1 cellular context compared by ENCODE assay signal in genomic region chr11:9573054-9573774, GRCh38.
TF ChIP-seq lines count a peak whose summit lies in the region.

Gene WEE1, plus strand, starts transcription at chr11:9573670. Its CDS starts 264 bp downstream, at chr11:9573934.

TF ChIP-seq in HepG2, 621 proteins besides CTCF, POLR2A, EP300 and RAD21 (continued from another document and continues in another):
- TF ChIP-seq ZBTB49 (CRISPR knock-in tag; IDR thresholded peaks at IDR 0.05; ENCODE audit: borderline replicate concordance) (no peak), ZNF766 (CRISPR knock-in tag; IDR thresholded peaks at IDR 0.05; ENCODE audit: borderline replicate concordance) (peak; percentile 63; the same call in 1 of the 2 replicates), SPEN (CRISPR knock-in tag; IDR thresholded peaks at IDR 0.05; ENCODE audit: low read depth) (peak; percentile 85), KLF9 (CRISPR knock-in tag; IDR thresholded peaks at IDR 0.05; ENCODE audit: low read depth) (peak; percentile 98), NFATC3 (CRISPR knock-in tag; IDR thresholded peaks at IDR 0.05) (no peak), REPIN1 (CRISPR knock-in tag; IDR thresholded peaks at IDR 0.05; ENCODE audit: borderline replicate concordance, low read depth) (peak; percentile 88), LBX2 (CRISPR knock-in tag; IDR thresholded peaks at IDR 0.05; ENCODE audit: borderline replicate concordance) (no peak), U2AF2 (IDR thresholded peaks at IDR 0.05; ENCODE audit: low read depth, low read length) (no peak), MATR3 (CRISPR knock-in tag; IDR thresholded peaks at IDR 0.05) (no peak), ZNF713 (CRISPR knock-in tag; IDR thresholded peaks at IDR 0.05) (no peak), SOX6 (IDR thresholded peaks at IDR 0.05) (no peak), SOX6 (CRISPR knock-in tag; IDR thresholded peaks at IDR 0.05) (peak; percentile 87), KMT2B (CRISPR knock-in tag; IDR thresholded peaks at IDR 0.05) (peak; percentile 80), SIX4 (CRISPR knock-in tag; IDR thresholded peaks at IDR 0.05) (no peak), HNRNPK (IDR thresholded peaks at IDR 0.05; ENCODE audit: low read depth, low read length, poor library complexity, severe bottlenecking) (no peak), IKZF1 (IDR thresholded peaks at IDR 0.05) (no peak), ZNF460 (CRISPR knock-in tag; IDR thresholded peaks at IDR 0.05; ENCODE audit: borderline replicate concordance) (peak; percentile 68; the same call in 1 of the 2 replicates), POGZ (CRISPR knock-in tag; IDR thresholded peaks at IDR 0.05) (peak; percentile 78), SP5 (CRISPR knock-in tag; IDR thresholded peaks at IDR 0.05; ENCODE audit: borderline replicate concordance, low read depth) (peak; percentile 89), ZNF772 (CRISPR knock-in tag; IDR thresholded peaks at IDR 0.05) (peak; percentile 63; the same call in 1 of the 2 replicates), ZNF34 (CRISPR knock-in tag; IDR thresholded peaks at IDR 0.05; ENCODE audit: borderline replicate concordance) (peak; percentile 88), MAF1 (CRISPR knock-in tag; IDR thresholded peaks at IDR 0.05; ENCODE audit: borderline replicate concordance) (peak; percentile 59; the same call in 1 of the 2 replicates), NBN (conservative IDR thresholded peaks at IDR 0.05) (no peak), ZFP36L1 (CRISPR knock-in tag; IDR thresholded peaks at IDR 0.05) (peak; percentile 87), ZNF3 (CRISPR knock-in tag; IDR thresholded peaks at IDR 0.05) (peak; percentile 46; the same call in 1 of the 2 replicates), RBM22 (optimal IDR thresholded peaks at IDR 0.05; ENCODE audit: low read length) (no peak), ZNF317 (CRISPR knock-in tag; IDR thresholded peaks at IDR 0.05) (peak; percentile 85; the same call in 1 of the 2 replicates), KDM3A (CRISPR knock-in tag; IDR thresholded peaks at IDR 0.05; ENCODE audit: low read depth) (peak; percentile 66), ZNF274 (CRISPR knock-in tag; IDR thresholded peaks at IDR 0.05) (no peak; the same call in 1 of the 2 replicates), ZSCAN20 (CRISPR knock-in tag; IDR thresholded peaks at IDR 0.05; ENCODE audit: borderline replicate concordance) (no peak; the same call in 1 of the 2 replicates), ATF1 (CRISPR knock-in tag; IDR thresholded peaks at IDR 0.05) (peak; percentile 40; the same call in 1 of the 2 replicates), ZNF792 (CRISPR knock-in tag; IDR thresholded peaks at IDR 0.05) (no peak; the same call in none of the 2 replicates), CBX2 (IDR thresholded peaks at IDR 0.05; ENCODE audit: low read depth, low read length) (no peak), CBX2 (CRISPR knock-in tag; IDR thresholded peaks at IDR 0.05; ENCODE audit: low read depth) (no peak), ZNF780A (CRISPR knock-in tag; IDR thresholded peaks at IDR 0.05) (peak; percentile 70), ZNF589 (CRISPR knock-in tag; conservative IDR thresholded peaks at IDR 0.05) (peak; percentile 88), KDM2A (CRISPR knock-in tag; IDR thresholded peaks at IDR 0.05; ENCODE audit: borderline replicate concordance, low read depth) (peak; percentile 84; the same call in 1 of the 2 replicates)
- TF ChIP-seq, protein P1, sequence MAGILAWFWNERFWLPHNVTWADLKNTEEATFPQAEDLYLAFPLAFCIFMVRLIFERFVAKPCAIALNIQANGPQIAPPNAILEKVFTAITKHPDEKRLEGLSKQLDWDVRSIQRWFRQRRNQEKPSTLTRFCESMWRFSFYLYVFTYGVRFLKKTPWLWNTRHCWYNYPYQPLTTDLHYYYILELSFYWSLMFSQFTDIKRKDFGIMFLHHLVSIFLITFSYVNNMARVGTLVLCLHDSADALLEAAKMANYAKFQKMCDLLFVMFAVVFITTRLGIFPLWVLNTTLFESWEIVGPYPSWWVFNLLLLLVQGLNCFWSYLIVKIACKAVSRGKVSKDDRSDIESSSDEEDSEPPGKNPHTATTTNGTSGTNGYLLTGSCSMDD (CRISPR knock-in tag; IDR thresholded peaks at IDR 0.05): no peak
- TF ChIP-seq, protein P2, sequence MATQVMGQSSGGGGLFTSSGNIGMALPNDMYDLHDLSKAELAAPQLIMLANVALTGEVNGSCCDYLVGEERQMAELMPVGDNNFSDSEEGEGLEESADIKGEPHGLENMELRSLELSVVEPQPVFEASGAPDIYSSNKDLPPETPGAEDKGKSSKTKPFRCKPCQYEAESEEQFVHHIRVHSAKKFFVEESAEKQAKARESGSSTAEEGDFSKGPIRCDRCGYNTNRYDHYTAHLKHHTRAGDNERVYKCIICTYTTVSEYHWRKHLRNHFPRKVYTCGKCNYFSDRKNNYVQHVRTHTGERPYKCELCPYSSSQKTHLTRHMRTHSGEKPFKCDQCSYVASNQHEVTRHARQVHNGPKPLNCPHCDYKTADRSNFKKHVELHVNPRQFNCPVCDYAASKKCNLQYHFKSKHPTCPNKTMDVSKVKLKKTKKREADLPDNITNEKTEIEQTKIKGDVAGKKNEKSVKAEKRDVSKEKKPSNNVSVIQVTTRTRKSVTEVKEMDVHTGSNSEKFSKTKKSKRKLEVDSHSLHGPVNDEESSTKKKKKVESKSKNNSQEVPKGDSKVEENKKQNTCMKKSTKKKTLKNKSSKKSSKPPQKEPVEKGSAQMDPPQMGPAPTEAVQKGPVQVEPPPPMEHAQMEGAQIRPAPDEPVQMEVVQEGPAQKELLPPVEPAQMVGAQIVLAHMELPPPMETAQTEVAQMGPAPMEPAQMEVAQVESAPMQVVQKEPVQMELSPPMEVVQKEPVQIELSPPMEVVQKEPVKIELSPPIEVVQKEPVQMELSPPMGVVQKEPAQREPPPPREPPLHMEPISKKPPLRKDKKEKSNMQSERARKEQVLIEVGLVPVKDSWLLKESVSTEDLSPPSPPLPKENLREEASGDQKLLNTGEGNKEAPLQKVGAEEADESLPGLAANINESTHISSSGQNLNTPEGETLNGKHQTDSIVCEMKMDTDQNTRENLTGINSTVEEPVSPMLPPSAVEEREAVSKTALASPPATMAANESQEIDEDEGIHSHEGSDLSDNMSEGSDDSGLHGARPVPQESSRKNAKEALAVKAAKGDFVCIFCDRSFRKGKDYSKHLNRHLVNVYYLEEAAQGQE (IDR thresholded peaks at IDR 0.05; ENCODE audit: borderline replicate concordance in 1 of 2, low read depth in 1 of 2, low read length in 2 of 2): peak in 1 of 2 experiments; percentile 31; a peak in 2 of 4 replicates
- TF ChIP-seq, protein P3, sequence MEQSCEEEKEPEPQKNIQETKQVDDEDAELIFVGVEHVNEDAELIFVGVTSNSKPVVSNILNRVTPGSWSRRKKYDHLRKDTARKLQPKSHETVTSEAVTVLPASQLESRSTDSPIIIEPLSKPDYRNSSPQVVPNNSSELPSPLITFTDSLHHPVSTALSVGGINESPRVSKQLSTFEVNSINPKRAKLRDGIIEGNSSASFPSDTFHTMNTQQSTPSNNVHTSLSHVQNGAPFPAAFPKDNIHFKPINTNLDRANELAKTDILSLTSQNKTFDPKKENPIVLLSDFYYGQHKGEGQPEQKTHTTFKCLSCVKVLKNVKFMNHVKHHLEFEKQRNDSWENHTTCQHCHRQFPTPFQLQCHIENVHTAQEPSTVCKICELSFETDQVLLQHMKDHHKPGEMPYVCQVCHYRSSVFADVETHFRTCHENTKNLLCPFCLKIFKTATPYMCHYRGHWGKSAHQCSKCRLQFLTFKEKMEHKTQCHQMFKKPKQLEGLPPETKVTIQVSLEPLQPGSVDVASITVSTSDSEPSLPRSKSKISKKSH (CRISPR knock-in tag; IDR thresholded peaks at IDR 0.05; ENCODE audit: borderline replicate concordance): peak; percentile 26; the same call in 1 of the 2 replicates
- TF ChIP-seq, protein P4, sequence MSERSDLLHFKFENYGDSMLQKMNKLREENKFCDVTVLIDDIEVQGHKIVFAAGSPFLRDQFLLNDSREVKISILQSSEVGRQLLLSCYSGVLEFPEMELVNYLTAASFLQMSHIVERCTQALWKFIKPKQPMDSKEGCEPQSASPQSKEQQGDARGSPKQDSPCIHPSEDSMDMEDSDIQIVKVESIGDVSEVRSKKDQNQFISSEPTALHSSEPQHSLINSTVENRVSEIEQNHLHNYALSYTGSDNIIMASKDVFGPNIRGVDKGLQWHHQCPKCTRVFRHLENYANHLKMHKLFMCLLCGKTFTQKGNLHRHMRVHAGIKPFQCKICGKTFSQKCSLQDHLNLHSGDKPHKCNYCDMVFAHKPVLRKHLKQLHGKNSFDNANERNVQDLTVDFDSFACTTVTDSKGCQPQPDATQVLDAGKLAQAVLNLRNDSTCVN (CRISPR knock-in tag; IDR thresholded peaks at IDR 0.05; ENCODE audit: borderline replicate concordance): peak; percentile 61
- TF ChIP-seq, protein P5, sequence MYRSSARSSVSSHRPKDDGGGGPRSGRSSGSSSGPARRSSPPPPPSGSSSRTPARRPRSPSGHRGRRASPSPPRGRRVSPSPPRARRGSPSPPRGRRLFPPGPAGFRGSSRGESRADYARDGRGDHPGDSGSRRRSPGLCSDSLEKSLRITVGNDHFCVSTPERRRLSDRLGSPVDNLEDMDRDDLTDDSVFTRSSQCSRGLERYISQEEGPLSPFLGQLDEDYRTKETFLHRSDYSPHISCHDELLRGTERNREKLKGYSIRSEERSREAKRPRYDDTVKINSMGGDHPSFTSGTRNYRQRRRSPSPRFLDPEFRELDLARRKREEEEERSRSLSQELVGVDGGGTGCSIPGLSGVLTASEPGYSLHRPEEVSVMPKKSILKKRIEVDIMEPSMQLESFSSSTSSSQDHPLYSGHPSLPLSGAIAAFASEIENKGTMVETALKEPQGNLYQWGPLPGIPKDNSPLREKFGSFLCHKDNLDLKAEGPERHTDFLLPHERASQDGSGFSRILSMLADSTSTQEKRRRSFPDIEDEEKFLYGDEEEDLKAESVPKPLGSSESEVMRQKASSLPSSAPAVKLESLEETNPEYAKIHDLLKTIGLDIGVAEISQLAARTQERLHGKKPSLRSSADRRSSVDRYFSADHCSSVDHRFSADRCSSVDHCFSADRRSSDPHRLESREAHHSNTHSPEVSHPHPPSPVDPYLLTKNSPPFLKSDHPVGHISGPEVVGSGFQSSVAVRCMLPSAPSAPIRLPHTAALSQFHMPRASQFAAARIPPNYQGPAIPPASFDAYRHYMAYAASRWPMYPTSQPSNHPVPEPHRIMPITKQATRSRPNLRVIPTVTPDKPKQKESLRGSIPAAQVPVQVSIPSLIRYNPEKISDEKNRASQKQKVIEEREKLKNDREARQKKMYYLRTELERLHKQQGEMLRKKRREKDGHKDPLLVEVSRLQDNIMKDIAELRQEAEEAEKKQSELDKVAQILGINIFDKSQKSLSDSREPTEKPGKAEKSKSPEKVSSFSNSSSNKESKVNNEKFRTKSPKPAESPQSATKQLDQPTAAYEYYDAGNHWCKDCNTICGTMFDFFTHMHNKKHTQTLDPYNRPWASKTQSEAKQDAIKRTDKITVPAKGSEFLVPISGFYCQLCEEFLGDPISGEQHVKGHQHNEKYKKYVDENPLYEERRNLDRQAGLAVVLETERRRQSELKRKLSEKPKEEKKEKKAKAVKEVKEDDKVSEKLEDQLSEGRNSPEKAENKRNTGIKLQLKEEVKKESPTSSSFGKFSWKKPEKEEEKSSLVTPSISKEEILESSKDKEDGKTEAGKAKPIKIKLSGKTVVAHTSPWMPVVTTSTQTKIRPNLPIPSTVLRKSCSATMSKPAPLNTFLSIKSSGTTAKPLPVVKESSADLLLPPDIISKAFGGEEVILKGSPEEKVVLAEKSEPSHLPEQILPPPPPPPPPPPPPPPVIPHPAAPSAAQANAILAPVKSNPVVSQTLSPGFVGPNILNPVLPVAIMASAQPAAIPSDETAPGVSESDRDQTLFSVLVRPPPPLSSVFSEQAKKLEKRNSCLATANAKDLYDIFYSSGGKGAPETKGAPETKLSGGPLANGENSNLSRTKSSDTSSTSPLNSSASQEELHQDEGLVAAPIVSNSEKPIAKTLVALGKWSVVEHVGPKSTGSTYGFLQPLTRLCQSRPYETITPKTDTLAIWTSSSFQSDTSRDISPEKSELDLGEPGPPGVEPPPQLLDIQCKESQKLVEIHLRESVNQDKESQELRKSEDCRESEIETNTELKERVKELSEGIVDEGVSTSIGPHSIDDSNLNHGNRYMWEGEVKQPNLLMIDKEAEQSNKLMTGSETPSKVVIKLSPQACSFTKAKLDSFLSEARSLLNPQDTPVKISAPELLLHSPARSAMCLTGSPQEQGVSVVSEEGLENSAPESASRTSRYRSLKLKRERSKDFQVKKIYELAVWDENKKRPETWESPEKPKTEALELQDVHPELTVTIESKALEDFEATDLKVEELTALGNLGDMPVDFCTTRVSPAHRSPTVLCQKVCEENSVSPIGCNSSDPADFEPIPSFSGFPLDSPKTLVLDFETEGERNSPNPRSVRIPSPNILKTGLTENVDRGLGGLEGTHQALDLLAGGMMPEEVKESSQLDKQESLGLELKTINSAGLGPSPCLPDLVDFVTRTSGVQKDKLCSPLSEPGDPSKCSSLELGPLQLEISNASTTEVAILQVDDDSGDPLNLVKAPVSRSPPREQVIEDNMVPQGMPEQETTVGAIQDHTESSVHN (CRISPR knock-in tag; IDR thresholded peaks at IDR 0.05): peak; percentile 44; the same call in 1 of the 2 replicates
